8 cellular contexts compared by ENCODE assay signal in the genomic region with DNA sequence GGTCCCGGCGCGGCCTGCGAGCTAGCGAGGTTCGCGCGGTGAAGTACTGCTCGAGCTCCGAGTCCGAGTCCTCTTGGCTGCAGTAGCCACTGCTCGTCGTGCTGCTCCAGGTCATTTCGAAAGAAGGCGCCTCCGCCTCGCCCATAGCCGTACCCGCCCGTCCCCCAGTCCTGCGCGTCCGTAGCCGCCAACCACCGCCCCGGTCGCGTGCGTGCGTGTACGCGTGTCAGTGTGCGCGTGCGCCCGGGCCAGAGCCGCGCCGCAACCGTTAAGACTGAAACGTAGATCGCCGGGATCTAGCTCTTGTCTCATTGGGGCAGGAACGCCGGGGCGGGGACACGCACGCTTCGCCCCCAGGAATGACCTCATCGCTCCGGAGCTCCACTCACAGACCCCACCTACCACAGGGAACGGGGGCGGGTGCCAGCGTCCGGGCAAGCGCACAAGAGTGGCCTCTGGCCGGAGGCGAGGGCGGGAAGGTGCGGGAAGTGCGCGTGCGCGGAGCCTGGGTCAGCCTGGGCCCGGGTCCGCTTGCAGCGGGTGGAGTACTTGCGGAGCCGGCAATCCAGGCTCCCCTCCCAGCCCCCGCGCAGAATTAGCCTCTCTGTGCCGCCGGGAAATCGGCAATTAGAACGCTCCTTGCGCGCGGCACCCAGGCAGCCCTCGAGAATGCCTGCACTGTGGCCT. TPM values are rescaled to one million over a fixed set of nuclear protein-coding genes. Genes with fewer than 3 reads are reported as not detected.
A peak's percentile ranks its signal among the peaks of the same experiment; 100 is the strongest.
DNase-seq lines count a peak whose midpoint lies in the region; ATAC-seq and TF ChIP-seq lines count a peak whose summit lies in the region.

No MANE protein-coding gene starts in this region.

- no peaks in the 10 kb centered on the region for H3K27me3 Mint-ChIP-seq in activated T-helper 2 cell treated with anti-CD3 and anti-CD28 coated beads, Interferon-gamma antibody, Interleukin-2, Interleukin-4, amounts not matched to agents 10 μg/mL and 5 μg/mL and 100 μg/mL, durations not matched to agents 14 hours and 24 hours and 36 hours (ENCODE audit: low read depth)
- no peaks in the 10 kb centered on the region for H3K27me3 Mint-ChIP-seq in natural killer cell treated with Interleukin-12 subunit alpha and Interleukin-12 subunit beta and Interleukin-15 and Interleukin-18, amount 100 ng/mL, for 72 hours

- peak overlapping the region; percentile 93 for H3K27ac Mint-ChIP-seq in activated T-helper 2 cell treated with anti-CD3 and anti-CD28 coated beads, Interferon-gamma antibody, Interleukin-2, Interleukin-4, amounts not matched to agents 10 μg/mL and 5 μg/mL and 100 μg/mL, durations not matched to agents 14 hours and 24 hours and 36 hours
- peak overlapping the region; percentile 97 for H3K27ac Mint-ChIP-seq in natural killer cell treated with Interleukin-12 subunit alpha and Interleukin-12 subunit beta and Interleukin-15 and Interleukin-18, amount 100 ng/mL, for 72 hours

- intact Hi-C loops in activated T-helper 2 cell treated with anti-CD3 and anti-CD28 coated beads, Interferon-gamma antibody, Interleukin-2, Interleukin-4, amounts not matched to agents 10 μg/mL and 5 μg/mL and 100 μg/mL, durations not matched to agents 14 hours and 24 hours and 36 hours (cut with micrococcal nuclease): loop anchor here (1.0 to 5.0 kb wide), 5 partner anchors 9 to 265 kb away; a partner anchor contains a TSS

- DNase-seq in EL (peak; percentile 100), H4 (ENCODE audit: low spot score) (peak; percentile 97), LNCaP clone FGC (ENCODE audit: low read depth) (peak; percentile 99), RPMI8226 (peak; percentile 98), fibroblast of mammary gland (ENCODE audit: low read depth) (peak; percentile 99)
- DNase-seq in activated T-helper 2 cell treated with anti-CD3 and anti-CD28 coated beads, Interferon-gamma antibody, Interleukin-2, Interleukin-4, amounts not matched to agents 10 μg/mL and 5 μg/mL and 100 μg/mL, durations not matched to agents 14 hours and 24 hours and 36 hours (ENCODE audit: low spot score): peak; percentile 97
- peak; percentile 99 for DNase-seq in natural killer cell treated with Interleukin-12 subunit alpha and Interleukin-12 subunit beta and Interleukin-15 and Interleukin-18, amount 100 ng/mL, for 72 hours (ENCODE audit: low spot score)
- peak; percentile 96 for DNase-seq in stimulated activated naive CD4-positive, alpha-beta T cell treated with Interleukin-2 at 50 U/mL for 16 hours (lab: John Stamatoyannopoulos, UW)

- no peak for TF ChIP-seq CTCF in LNCaP clone FGC (IDR thresholded peaks at IDR 0.05; ENCODE audit: control insufficient read depth, extremely low read depth, insufficient read depth)
- no peak for TF ChIP-seq CTCF in fibroblast of mammary gland (conservative IDR thresholded peaks at IDR 0.05; ENCODE audit: control insufficient read depth, insufficient read depth, low read depth, low read length)

- H3K36me3 Mint-ChIP-seq in activated T-helper 2 cell treated with anti-CD3 and anti-CD28 coated beads, Interferon-gamma antibody, Interleukin-2, Interleukin-4, amounts not matched to agents 10 μg/mL and 5 μg/mL and 100 μg/mL, durations not matched to agents 14 hours and 24 hours and 36 hours (ENCODE audit: low read depth): peaks cover 63% of the 10 kb centered on the region
- peaks cover 7% of the 10 kb centered on the region for H3K36me3 Mint-ChIP-seq in natural killer cell treated with Interleukin-12 subunit alpha and Interleukin-12 subunit beta and Interleukin-15 and Interleukin-18, amount 100 ng/mL, for 72 hours

- peak overlapping the region; percentile 89 for H3K4me3 ChIP-seq in LNCaP clone FGC (ENCODE audit: low read depth, low read length)
- peak overlapping the region; percentile 96 for H3K4me3 ChIP-seq in fibroblast of mammary gland (ENCODE audit: control insufficient read depth, low read depth, low read length)

- peak overlapping the region; percentile 95 for H3K4me3 Mint-ChIP-seq in activated T-helper 2 cell treated with anti-CD3 and anti-CD28 coated beads, Interferon-gamma antibody, Interleukin-2, Interleukin-4, amounts not matched to agents 10 μg/mL and 5 μg/mL and 100 μg/mL, durations not matched to agents 14 hours and 24 hours and 36 hours (ENCODE audit: low read depth)
- peak overlapping the region; percentile 97 for H3K4me3 Mint-ChIP-seq in natural killer cell treated with Interleukin-12 subunit alpha and Interleukin-12 subunit beta and Interleukin-15 and Interleukin-18, amount 100 ng/mL, for 72 hours

- no peaks in the 10 kb centered on the region for H3K9me3 Mint-ChIP-seq in activated T-helper 2 cell treated with anti-CD3 and anti-CD28 coated beads, Interferon-gamma antibody, Interleukin-2, Interleukin-4, amounts not matched to agents 10 μg/mL and 5 μg/mL and 100 μg/mL, durations not matched to agents 14 hours and 24 hours and 36 hours
- H3K9me3 Mint-ChIP-seq in natural killer cell treated with Interleukin-12 subunit alpha and Interleukin-12 subunit beta and Interleukin-15 and Interleukin-18, amount 100 ng/mL, for 72 hours: no peaks in the 10 kb centered on the region

- peak; percentile 85 to 93 for ATAC-seq in natural killer cell treated with Interleukin-12 subunit alpha and Interleukin-12 subunit beta and Interleukin-15 and Interleukin-18, amount 100 ng/mL, for 72 hours

- peaks cover 41% of the 10 kb centered on the region for H3K4me1 Mint-ChIP-seq in activated T-helper 2 cell treated with anti-CD3 and anti-CD28 coated beads, Interferon-gamma antibody, Interleukin-2, Interleukin-4, amounts not matched to agents 10 μg/mL and 5 μg/mL and 100 μg/mL, durations not matched to agents 14 hours and 24 hours and 36 hours (ENCODE audit: low read depth)
- peaks cover 59 to 67% of the 10 kb centered on the region in 2 donors for H3K4me1 Mint-ChIP-seq in natural killer cell treated with Interleukin-12 subunit alpha and Interleukin-12 subunit beta and Interleukin-15 and Interleukin-18, amount 100 ng/mL, for 72 hours (ENCODE audit: low read depth in 2 of 2)

RNA-seq across cellular contexts. Expression of a gene that starts 3.3 kb away (rescaled TPM):
- total RNA-seq in H4 (2014; rRNA removed; shearing (Covaris generic)): 4.2 and 7.7 TPM in 2 replicates
- total RNA-seq in activated T-helper 2 cell treated with anti-CD3 and anti-CD28 coated beads, Interferon-gamma antibody, Interleukin-2, Interleukin-4, amounts not matched to agents 10 μg/mL and 5 μg/mL and 100 μg/mL, durations not matched to agents 14 hours and 24 hours and 36 hours: 71.2 and 74.2 TPM in 2 replicates
- total RNA-seq in natural killer cell treated with Interleukin-12 subunit alpha and Interleukin-12 subunit beta and Interleukin-15 and Interleukin-18, amount 100 ng/mL, for 72 hours: 10 to 100 TPM; 48.2 to 65.4 TPM

RNA-seq across cellular contexts. Expression of a gene that starts 8.2 kb away (rescaled TPM):
- 0.08 TPM in 1 of 2 replicates, not detected in the other for total RNA-seq in H4 (2014; rRNA removed; shearing (Covaris generic))
- total RNA-seq in activated T-helper 2 cell treated with anti-CD3 and anti-CD28 coated beads, Interferon-gamma antibody, Interleukin-2, Interleukin-4, amounts not matched to agents 10 μg/mL and 5 μg/mL and 100 μg/mL, durations not matched to agents 14 hours and 24 hours and 36 hours: 0.94 and 1.8 TPM in 2 replicates
- total RNA-seq in natural killer cell treated with Interleukin-12 subunit alpha and Interleukin-12 subunit beta and Interleukin-15 and Interleukin-18, amount 100 ng/mL, for 72 hours: 1 to 10 TPM in 1 of 2 donors, under 1 TPM in 1; 0.95 to 1.4 TPM

RNA-seq across cellular contexts. Expression of a gene that starts 9.3 kb away (rescaled TPM):
- total RNA-seq in H4 (2014; rRNA removed; shearing (Covaris generic)): 11.5 and 29.1 TPM in 2 replicates
- total RNA-seq in activated T-helper 2 cell treated with anti-CD3 and anti-CD28 coated beads, Interferon-gamma antibody, Interleukin-2, Interleukin-4, amounts not matched to agents 10 μg/mL and 5 μg/mL and 100 μg/mL, durations not matched to agents 14 hours and 24 hours and 36 hours: 23.7 and 23.9 TPM in 2 replicates
- 10 to 100 TPM; 26.9 to 31.9 TPM for total RNA-seq in natural killer cell treated with Interleukin-12 subunit alpha and Interleukin-12 subunit beta and Interleukin-15 and Interleukin-18, amount 100 ng/mL, for 72 hours

RNA-seq across cellular contexts. Expression of a gene that starts 13.3 kb away (rescaled TPM):
- total RNA-seq in H4 (2014; rRNA removed; shearing (Covaris generic)): 18.2 and 27.8 TPM in 2 replicates
- 34.5 and 42.7 TPM in 2 replicates for total RNA-seq in activated T-helper 2 cell treated with anti-CD3 and anti-CD28 coated beads, Interferon-gamma antibody, Interleukin-2, Interleukin-4, amounts not matched to agents 10 μg/mL and 5 μg/mL and 100 μg/mL, durations not matched to agents 14 hours and 24 hours and 36 hours
- total RNA-seq in natural killer cell treated with Interleukin-12 subunit alpha and Interleukin-12 subunit beta and Interleukin-15 and Interleukin-18, amount 100 ng/mL, for 72 hours: 10 to 100 TPM; 42.3 to 44.6 TPM

RNA-seq across cellular contexts. Expression of a gene that starts 13.3 kb away (rescaled TPM):
- 24.2 and 47.5 TPM in 2 replicates for total RNA-seq in H4 (2014; rRNA removed; shearing (Covaris generic))
- 22.9 and 24.6 TPM in 2 replicates for total RNA-seq in activated T-helper 2 cell treated with anti-CD3 and anti-CD28 coated beads, Interferon-gamma antibody, Interleukin-2, Interleukin-4, amounts not matched to agents 10 μg/mL and 5 μg/mL and 100 μg/mL, durations not matched to agents 14 hours and 24 hours and 36 hours
- 10 to 100 TPM; 36.9 to 38.2 TPM for total RNA-seq in natural killer cell treated with Interleukin-12 subunit alpha and Interleukin-12 subunit beta and Interleukin-15 and Interleukin-18, amount 100 ng/mL, for 72 hours

Comparison
In these comparisons a context has a peak if more than half of its experiments do, and no peak if none do; other contexts are left out.
1. Peak in every context shown above with its lines: DNase-seq, ATAC-seq and H3K4me3 ChIP-seq.